In the genomic region with DNA sequence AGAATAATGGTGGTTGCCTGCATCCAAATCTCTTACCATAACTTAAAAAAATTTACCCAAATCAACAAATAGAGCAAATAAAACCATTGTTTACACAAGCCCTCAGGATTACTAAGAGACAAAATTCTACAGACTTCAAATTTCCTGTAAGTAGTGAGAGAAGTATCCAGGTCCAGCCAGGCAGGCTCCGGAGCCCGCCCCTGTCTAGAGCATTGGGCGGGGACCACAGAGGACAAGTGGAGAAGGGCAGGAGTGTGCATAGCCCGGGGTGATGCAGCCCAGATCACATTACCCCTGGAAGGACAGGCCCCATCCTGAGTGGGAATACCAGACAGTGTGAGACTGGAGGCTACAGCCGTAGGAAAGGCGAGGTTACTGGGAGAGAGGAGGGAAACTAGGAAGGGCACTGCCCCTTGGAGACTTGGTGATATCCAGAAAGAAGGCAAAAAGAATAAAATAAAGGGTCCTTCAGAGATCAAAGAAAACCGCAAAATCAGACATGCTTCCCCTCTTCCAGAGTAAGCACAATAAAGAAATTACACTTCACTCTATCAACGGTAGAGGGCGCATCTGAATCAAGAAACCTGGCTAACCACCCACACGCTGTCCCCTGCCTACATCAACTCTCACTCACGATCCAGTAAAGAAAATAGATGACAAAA, we compare ENCODE assay signal across 8 cellular contexts. TPM values are rescaled to one million over a fixed set of nuclear protein-coding genes. Genes with fewer than 3 reads are reported as not detected.
DNase-seq lines count a peak whose midpoint lies in the region; ATAC-seq and TF ChIP-seq lines count a peak whose summit lies in the region.

No MANE protein-coding gene starts in this region.

- H3K9me3 ChIP-seq in adrenal gland (replicated peaks in 1 of 3) (no peaks in the 10 kb centered on the region), heart right ventricle (peaks cover 0 to 15% (median 6%) of the 10 kb centered on the region in 11 donors)

- TF ChIP-seq CTCF in adrenal gland (IDR thresholded peaks at IDR 0.05): peak; percentile 67 to 92 (median 84)
- TF ChIP-seq CTCF in heart right ventricle (IDR thresholded peaks at IDR 0.05): peak; percentile 59 to 87 (median 78)

- no peaks in the 10 kb centered on the region for H3K36me3 ChIP-seq in adrenal gland (replicated peaks in 1 of 2)
- no peaks in the 10 kb centered on the region for H3K36me3 ChIP-seq in heart right ventricle

- DNase-seq in DMS53 (lab: John Stamatoyannopoulos, UW) (peak; percentile 89), NCI-H526 (lab: John Stamatoyannopoulos, UW) (peak; percentile 80 to 94), adrenal gland (peak; percentile 47 to 81 (median 67)), heart right ventricle (peak; percentile 31 to 81), pulmonary artery endothelial cell (ENCODE audit: low read depth, low spot score) (peak; percentile 80), epidermal melanocyte (ENCODE audit: insufficient read length, low spot score) (no peak)

- ATAC-seq in HG03175 (IDR thresholded peaks at IDR 0.05; ENCODE audit: unreplicated experiment): peak; percentile 45
- peak; percentile 67 to 89 (median 82) for ATAC-seq in heart right ventricle
- ATAC-seq in HG03159 (IDR thresholded peaks at IDR 0.05; ENCODE audit: unreplicated experiment): no peak

- 15 to 20% (median 15%) methylated on average over 11 of the region's 11 CpGs for WGBS in adrenal gland, 4 donors
- WGBS in heart right ventricle, 2 donors: 4 to 6% methylated on average over 11 of the region's 11 CpGs

- no peak for TF ChIP-seq POLR2A in adrenal gland (IDR thresholded peaks at IDR 0.05)

- H3K4me3 ChIP-seq in adrenal gland: no peak overlapping the region
- peak overlapping the region in 1 of 10 donors; percentile 1 for H3K4me3 ChIP-seq in heart right ventricle

- H3K4me1 ChIP-seq in adrenal gland (replicated peaks in 1 of 2): peaks cover 3 to 27% of the 10 kb centered on the region in 2 donors
- H3K4me1 ChIP-seq in heart right ventricle: peaks cover 28 to 67% (median 58%) of the 10 kb centered on the region in 9 donors

- H3K27me3 ChIP-seq in adrenal gland (no peaks in the 10 kb centered on the region), heart right ventricle (no peaks in the 10 kb centered on the region)

- intact Hi-C loops in adrenal gland (cut with DNase I): loop anchor here (5.0 kb wide), 1 partner anchor 213 kb away; no protein-coding TSS in a partner anchor
- intact Hi-C loops in heart right ventricle (cut with DNase I): loop anchor here (1.0 to 10.0 kb wide), 13 partner anchors 24 to 213 kb away; partner anchors contain the start of gene RIN2 (in 2 of the 10)

- H3K27ac ChIP-seq in adrenal gland: no peak overlapping the region
- peak overlapping the region; percentile 32 to 91 (median 76) for H3K27ac ChIP-seq in heart right ventricle

RNA-seq across cellular contexts. Expression of gene RIN2, which starts 26.6 kb away (rescaled TPM):
- total RNA-seq in adrenal gland (10 to 100 TPM; 27.9 to 68.8 (median 53.1) TPM), heart right ventricle (10 to 100 TPM; 42.4 to 66.2 (median 60.6) TPM), pulmonary artery endothelial cell (79.8 and 104 TPM in 2 replicates)
- polyA plus RNA-seq in adrenal gland (10 to 100 TPM in 2 of 3 donors, 1 to 10 TPM in 1; 6.9 to 19.5 (median 15.2) TPM), heart right ventricle (10 to 100 TPM in 1 of 2 donors, 1 to 10 TPM in 1; 9.0 to 22.3 TPM)

Comparison
In these comparisons a context has a peak if more than half of its experiments do, and no peak if none do; other contexts are left out.
1. H3K27ac ChIP-seq: peak in heart right ventricle (10 of 10); none in adrenal gland (0 of 5).